Comparison of ENCODE assay signal across 9 cellular contexts in the genomic region with DNA sequence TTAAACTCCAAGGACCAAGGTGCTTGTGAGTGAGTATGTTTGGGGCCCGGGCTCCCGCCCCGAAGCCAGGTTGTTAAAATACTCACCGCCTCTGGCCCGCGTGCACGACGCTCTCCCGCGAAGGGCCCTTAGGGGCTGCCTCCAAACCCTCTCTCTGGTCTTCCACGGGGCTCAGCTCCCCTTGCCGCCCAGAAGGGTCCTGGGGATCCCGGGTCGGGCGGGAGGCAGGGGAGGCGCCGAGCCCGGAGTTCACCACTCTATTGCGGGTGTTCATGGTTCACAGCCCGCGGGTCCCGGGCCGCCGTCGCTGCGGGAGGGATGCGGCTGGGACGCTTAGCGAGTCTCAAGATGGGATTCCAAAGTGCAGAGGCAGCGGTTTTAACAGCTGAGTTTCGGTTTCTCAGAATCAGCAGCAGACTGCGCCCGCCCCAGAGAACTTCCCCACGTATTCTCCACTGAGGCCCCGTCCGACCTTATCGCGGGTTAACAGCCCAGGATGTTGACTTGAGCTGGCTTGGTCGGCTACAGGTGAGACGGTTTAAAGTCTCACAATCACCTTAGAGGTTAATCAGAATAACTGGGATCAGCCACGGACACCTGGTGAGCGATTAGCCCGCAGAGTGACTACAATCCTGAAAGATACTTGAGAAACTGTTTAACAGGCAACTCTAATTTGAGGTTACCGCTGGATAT. TPM values are rescaled to one million over a fixed set of nuclear protein-coding genes. Genes with fewer than 3 reads are reported as not detected.
DNase-seq lines count a peak whose midpoint lies in the region; ATAC-seq, FAIRE-seq and TF ChIP-seq lines count a peak whose summit lies in the region.
"Had no signal": no experiment of that assay in that cellular context is flagged by ENCODE, and none has a peak within 500 bp of the region (broad histone marks: within the 10 kb centered on the region; RNA-seq: fewer than 3 reads in every experiment).

A gene with protein sequence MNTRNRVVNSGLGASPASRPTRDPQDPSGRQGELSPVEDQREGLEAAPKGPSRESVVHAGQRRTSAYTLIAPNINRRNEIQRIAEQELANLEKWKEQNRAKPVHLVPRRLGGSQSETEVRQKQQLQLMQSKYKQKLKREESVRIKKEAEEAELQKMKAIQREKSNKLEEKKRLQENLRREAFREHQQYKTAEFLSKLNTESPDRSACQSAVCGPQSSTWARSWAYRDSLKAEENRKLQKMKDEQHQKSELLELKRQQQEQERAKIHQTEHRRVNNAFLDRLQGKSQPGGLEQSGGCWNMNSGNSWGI (minus strand): TSS at position 350 of the 693 bp plus-strand sequence. CDS start 76 bp downstream, at position 274.

- H3K4me1 Mint-ChIP-seq in CD4-positive, alpha-beta T cell (ENCODE audit: low read depth): peaks cover 55% of the 10 kb centered on the region

- no peak for TF ChIP-seq CTCF in CD4-positive, alpha-beta T cell (IDR thresholded peaks at IDR 0.05)

- CTCF ChIA-PET in CD4-positive, alpha-beta T cell (lab: Charles Lee): interaction anchor here (2.2 kb wide), 1 partner anchor 23 kb away, joined by 12 read pairs; no protein-coding TSS in a partner anchor

- no peaks in the 10 kb centered on the region for H3K9me3 Mint-ChIP-seq in CD4-positive, alpha-beta T cell

- H3K27ac Mint-ChIP-seq in CD4-positive, alpha-beta T cell: peak within 1 kb of the TSS; percentile 100

- intact Hi-C loops in CD4-positive, alpha-beta T cell (cut with DNase I, micrococcal nuclease): loop anchor here (1.0 to 5.0 kb wide), 5 partner anchors 19 to 65 kb away; a partner anchor contains a TSS

- peak; percentile 80 for ATAC-seq in CD4-positive, alpha-beta T cell (ENCODE audit: poor library complexity)
- ATAC-seq in GM21360 (IDR thresholded peaks at IDR 0.05; ENCODE audit: unreplicated experiment) (peak; percentile 62), left lobe of liver (peak; percentile 94)

- peak; percentile 57 to 85 (median 65) for DNase-seq in CD4-positive, alpha-beta T cell
- DNase-seq in HTR-8/SVneo (ENCODE audit: insufficient read length, low spot score) (peak; percentile 38), left lobe of liver (ENCODE audit: low spot score) (peak; percentile 65), D341Med (ENCODE audit: low spot score) (no peak)
- peak; percentile 55 to 61 for DNase-seq in activated CD4-positive, alpha-beta T cell treated with anti-CD3 and anti-CD28 coated beads for 24 hours (ENCODE audit: low read depth in 2 of 2)
- peak; percentile 70 for DNase-seq in stimulated activated CD4-positive, alpha-beta T cell treated with anti-CD3 and anti-CD28 coated beads, Interleukin-4, amount 100 ng/mL, for 1 hour

- no peaks in the 10 kb centered on the region for H3K27me3 Mint-ChIP-seq in CD4-positive, alpha-beta T cell

- peak within 1 kb of the TSS; percentile 92 for H3K27ac ChIP-seq in CD4-positive, alpha-beta T cell (ENCODE audit: low read depth, low read length)
- H3K27ac ChIP-seq in cingulate gyrus (ENCODE audit: low read depth, low read length): peak within 1 kb of the TSS; percentile 44
- H3K27ac ChIP-seq: VCaP had no signal

- peaks cover 26% of the 10 kb centered on the region for H3K36me3 Mint-ChIP-seq in CD4-positive, alpha-beta T cell (ENCODE audit: low read depth)

- no peak for FAIRE-seq in HTR-8/SVneo (lab: Jason Lieb, UNC)

- H3K9me3 ChIP-seq in CD4-positive, alpha-beta T cell (ENCODE audit: control insufficient read depth, low read length): no peaks in the 10 kb centered on the region

- POLR2A ChIA-PET in CD4-positive, alpha-beta T cell (lab: Charles Lee): interaction anchor here (0.6 to 5.6 kb wide), 30 partner anchors 9 to 1927 kb away, joined by 3 to 82 read pairs (median 5); a partner anchor contains a TSS

- peak within 1 kb of the TSS; percentile 94 for H3K4me3 Mint-ChIP-seq in CD4-positive, alpha-beta T cell

- H3K27me3 ChIP-seq in CD4-positive, alpha-beta T cell (ENCODE audit: control insufficient read depth, insufficient read depth, low read length): no peaks in the 10 kb centered on the region

RNA-seq across cellular contexts. Expression of the gene that starts here (rescaled TPM):
- 10 to 100 TPM; 23.5 to 24.5 TPM for total RNA-seq in CD4-positive, alpha-beta T cell
- 2.1 TPM for total RNA-seq in left lobe of liver
